10 cellular contexts compared by ENCODE assay signal in genomic region chr18:45589559-45590041, GRCh38. TPM values are rescaled to one million over a fixed set of nuclear protein-coding genes. Genes with fewer than 3 reads are reported as not detected.
A peak's percentile ranks its signal among the peaks of the same experiment; 100 is the strongest.
DNase-seq lines count a peak whose midpoint lies in the region; ATAC-seq and TF ChIP-seq lines count a peak whose summit lies in the region.
"Had no signal": no experiment of that assay in that cellular context is flagged by ENCODE, and none has a peak within 500 bp of the region (broad histone marks: within the 10 kb centered on the region; RNA-seq: fewer than 3 reads in every experiment).

No MANE protein-coding gene starts in this region.

- peak overlapping the region; percentile 36; the same call in 1 of the 2 replicates for H3K56ac ChIP-seq in IMR-90 (ENCODE audit: extremely low read depth, insufficient read depth, low read length)

- H2BK20ac ChIP-seq in IMR-90 (ENCODE audit: low read depth, low read length), result peak overlapping the region; percentile 47

- POLR2A ChIA-PET in IMR-90 (lab: Charles Lee; ENCODE audit: unreplicated experiment), result no interaction called here

- ATAC-seq in IMR-90 (ENCODE audit: low read depth) (peak; percentile 78), HG02623 (IDR thresholded peaks at IDR 0.05; ENCODE audit: unreplicated experiment) (no peak)

- H3K9me3 ChIP-seq in IMR-90 (ENCODE audit: control insufficient read depth, insufficient read depth, low read length), result no peaks in the 10 kb centered on the region
- no peaks in the 10 kb centered on the region for H3K9me3 ChIP-seq in endodermal cell (ENCODE audit: control insufficient read depth, low read length)
- no peaks in the 10 kb centered on the region for H3K9me3 ChIP-seq in muscle layer of colon (ENCODE audit: low read length)

- H3K9me3 Mint-ChIP-seq in endodermal cell, result no peaks in the 10 kb centered on the region

- H3K4me3 Mint-ChIP-seq in endodermal cell, result no peak overlapping the region

- TF ChIP-seq RAD21 in IMR-90 (IDR thresholded peaks at IDR 0.05; ENCODE audit: low read length), result no peak

- H3K27ac ChIP-seq in ACC112 (ENCODE audit: low read depth, low read length), result peak overlapping the region; percentile 24; the same call in 1 of the 2 replicates
- peak overlapping the region; percentile 73; the same call in 1 of the 2 replicates for H3K27ac ChIP-seq in IMR-90 (ENCODE audit: insufficient read depth, low read length)
- no peak overlapping the region for H3K27ac ChIP-seq in endodermal cell (ENCODE audit: low read depth, low read length)
- H3K27ac ChIP-seq in muscle layer of colon (ENCODE audit: low read depth, low read length), result peak overlapping the region; percentile 47
- H3K27ac ChIP-seq: C4-2B had no signal

- no peaks in the 10 kb centered on the region for H3K79me2 ChIP-seq in ACC112 (ENCODE audit: control insufficient read depth, insufficient read depth, low read length, unreplicated experiment)

- no peaks in the 10 kb centered on the region for H3K36me3 Mint-ChIP-seq in endodermal cell (ENCODE audit: low read depth)

- H2BK15ac ChIP-seq in IMR-90 (ENCODE audit: low read depth, low read length), result 0 out of 3 replicates have a peak overlapping the region, but pooled peaks have one; percentile 30

- H3K4me1 ChIP-seq in ACC112 (ENCODE audit: control insufficient read depth, insufficient read depth, low read length, unreplicated experiment), result peaks cover 24% of the 10 kb centered on the region
- H3K4me1 ChIP-seq in IMR-90 (ENCODE audit: control insufficient read depth, insufficient read depth, low read length), result peaks cover 20% of the 10 kb centered on the region; the same call in 1 of the 2 replicates
- H3K4me1 ChIP-seq in endodermal cell (ENCODE audit: control insufficient read depth, insufficient read depth, low read length), result no peaks in the 10 kb centered on the region
- H3K4me1 ChIP-seq in muscle layer of colon (ENCODE audit: insufficient read depth, low read length), result peaks cover 32% of the 10 kb centered on the region

- no peak overlapping the region; the same call in 1 of the 2 replicates for H2AK5ac ChIP-seq in IMR-90 (ENCODE audit: low read depth, low read length)

- H3K18ac ChIP-seq in IMR-90 (ENCODE audit: low read depth, low read length), result peak overlapping the region; percentile 44; the same call in 1 of the 2 replicates

- peak overlapping the region; percentile 3 for H3K14ac ChIP-seq in IMR-90 (replicated peaks; ENCODE audit: low read depth, low read length)

- H4K5ac ChIP-seq in IMR-90 (ENCODE audit: low read depth, low read length), result peak overlapping the region; percentile 9; the same call in 1 of the 2 replicates

- H2AFZ ChIP-seq in ACC112 (ENCODE audit: low read length, unreplicated experiment) (peak overlapping the region; percentile 61), IMR-90 (replicated peaks; ENCODE audit: low read length, poor library complexity) (peak overlapping the region; percentile 5)

- H3K4ac ChIP-seq in IMR-90 (ENCODE audit: low read depth, low read length), result peak overlapping the region; percentile 71

- TF ChIP-seq POLR2A in IMR-90 (IDR thresholded peaks at IDR 0.05; ENCODE audit: low read depth, low read length), result no peak

- H3K27me3 ChIP-seq in ACC112 (ENCODE audit: insufficient read depth, low read length), result 0 out of 2 replicates have a peak, but pooled peaks cover 5% of the 10 kb centered on the region
- peaks cover 7% of the 10 kb centered on the region; the same call in 1 of the 2 replicates for H3K27me3 ChIP-seq in IMR-90 (ENCODE audit: control insufficient read depth, insufficient read depth, low read length)
- H3K27me3 ChIP-seq in endodermal cell (ENCODE audit: control insufficient read depth, insufficient read depth, low read length, poor library complexity, severe bottlenecking), result no peaks in the 10 kb centered on the region
- no peaks in the 10 kb centered on the region for H3K27me3 ChIP-seq in muscle layer of colon (ENCODE audit: control insufficient read depth in 1 of 2, insufficient read depth in 2 of 2, low read length in 2 of 2)

- in situ Hi-C loops in IMR-90 (cut with MboI; ENCODE audit: low sequenced_read_pairs), result no loop called here

- CTCF ChIA-PET in IMR-90 (lab: Yijun Ruan, JAX), result interaction anchor here (1.3 kb wide), 1 partner anchor 14 kb away, joined by 3 read pairs; no protein-coding TSS in a partner anchor

- peak; percentile 91 for DNase-seq in IMR-90
- peak; percentile 64 for DNase-seq in endodermal cell
- no peak for DNase-seq in DMS79 (lab: John Stamatoyannopoulos, UW)
- DNase-seq in NCI-H226, result no peak
- DNase-seq in OCI-M2 (lab: John Stamatoyannopoulos, UW; ENCODE audit: unreplicated experiment), result no peak
- DNase-seq: mammary epithelial cell had no signal

- peak overlapping the region in 1 of 2 experiments; percentile 1; a peak in 1 of 4 replicates for H4K8ac ChIP-seq in IMR-90 (ENCODE audit: low read depth in 2 of 2, low read length in 2 of 2)

- peak overlapping the region; percentile 47 for H3K4me2 ChIP-seq in IMR-90 (ENCODE audit: low read depth, low read length)

- BruUV-seq in IMR-90 (replicated peaks; lab: Mats Ljungman, UMichigan), result no TSS peak

- no peak for TF ChIP-seq CTCF in IMR-90 (conservative IDR thresholded peaks at IDR 0.05; ENCODE audit: low read depth, low read length)
- no peak for TF ChIP-seq CTCF in endodermal cell (conservative IDR thresholded peaks at IDR 0.05)

- H3K4me1 Mint-ChIP-seq in endodermal cell, result peaks cover 13% of the 10 kb centered on the region

- peak overlapping the region; percentile 10; the same call in 1 of the 2 replicates for H3K9ac ChIP-seq in IMR-90 (ENCODE audit: low read depth, low read length)
- no peak overlapping the region for H3K9ac ChIP-seq in endodermal cell (ENCODE audit: extremely low read depth, low read length, poor library complexity, severe bottlenecking)
- H3K9ac ChIP-seq in muscle layer of colon (ENCODE audit: low read length), result no peak overlapping the region

- H3K23ac ChIP-seq in IMR-90 (ENCODE audit: low read depth, low read length), result peak overlapping the region; percentile 42; the same call in 1 of the 2 replicates

- peak overlapping the region; percentile 55 for H3K4me3 ChIP-seq in ACC112 (ENCODE audit: low read depth, low read length)
- no peak overlapping the region for H3K4me3 ChIP-seq in IMR-90 (ENCODE audit: insufficient read depth, low read depth, low read length)
- H3K4me3 ChIP-seq in endodermal cell (ENCODE audit: low read length), result no peak overlapping the region
- no peak overlapping the region for H3K4me3 ChIP-seq in muscle layer of colon (ENCODE audit: low read depth in 1 of 2, low read length in 2 of 2)

- no peak overlapping the region for H2AK9ac ChIP-seq in IMR-90 (replicated peaks; ENCODE audit: low read depth, low read length, poor library complexity)

- H4K91ac ChIP-seq in IMR-90 (ENCODE audit: insufficient read depth, low read depth, low read length), result peak overlapping the region; percentile 63; the same call in 1 of the 2 replicates

- WGBS in IMR-90 (ENCODE audit: extremely low coverage in 2 of 2, insufficient read length in 1 of 2), 2 experiments, result no CpG with 5 or more reads among the region's 8 CpGs
- WGBS in endodermal cell (ENCODE audit: insufficient coverage in 1 of 2, insufficient read length in 1 of 2), 2 experiments, result 42 to 46% methylated on average over 3 to 8 of the region's 8 CpGs

- no peak overlapping the region for H2BK5ac ChIP-seq in IMR-90 (ENCODE audit: low read depth, low read length, poor library complexity, severe bottlenecking)

- no peak overlapping the region for H3K27ac Mint-ChIP-seq in endodermal cell

- peak overlapping the region; percentile 61 for H2BK120ac ChIP-seq in IMR-90 (ENCODE audit: low read depth, low read length)

- H3K9me1 ChIP-seq in IMR-90 (ENCODE audit: insufficient read depth, low read length), result peaks cover 8% of the 10 kb centered on the region

- no peaks in the 10 kb centered on the region for H3K79me1 ChIP-seq in IMR-90 (ENCODE audit: low read depth in 1 of 2, low read length in 2 of 2)

- intact Hi-C loops in IMR-90 (cut with micrococcal nuclease), result no loop called here

- H3K36me3 ChIP-seq in ACC112 (ENCODE audit: insufficient read depth, low read length), result no peaks in the 10 kb centered on the region
- no peaks in the 10 kb centered on the region for H3K36me3 ChIP-seq in IMR-90 (ENCODE audit: control insufficient read depth, insufficient read depth, low read length)
- no peaks in the 10 kb centered on the region for H3K36me3 ChIP-seq in endodermal cell (ENCODE audit: control insufficient read depth, insufficient read depth, low read length)
- no peaks in the 10 kb centered on the region for H3K36me3 ChIP-seq in muscle layer of colon (ENCODE audit: insufficient read depth, low read length)

- H4K20me1 ChIP-seq in IMR-90 (ENCODE audit: insufficient read depth, low read length), result no peaks in the 10 kb centered on the region

- peaks cover under 1% of the 10 kb centered on the region for H3K27me3 Mint-ChIP-seq in endodermal cell (ENCODE audit: insufficient read depth)

- dilution Hi-C loops in IMR-90 (cut with HindIII; ENCODE audit: low sequenced_read_pairs, unreplicated experiment), result no loop called here

TF ChIP-seq in IMR-90, 13 proteins besides CTCF, POLR2A, EP300 and RAD21 (continues in another document):
- no peak for TF ChIP-seq BHLHE40 (IDR thresholded peaks at IDR 0.05; ENCODE audit: low read depth, low read length)
- TF ChIP-seq RFX5 (IDR thresholded peaks at IDR 0.05; ENCODE audit: low read depth, low read length), result no peak
- no peak for TF ChIP-seq CEBPB (IDR thresholded peaks at IDR 0.05; ENCODE audit: low read depth, low read length)
- TF ChIP-seq RCOR1 (IDR thresholded peaks at IDR 0.05; ENCODE audit: insufficient replicate concordance, low read length), result no peak
- no peak for TF ChIP-seq MAZ (IDR thresholded peaks at IDR 0.05; ENCODE audit: borderline replicate concordance, low read depth, low read length)
- no peak for TF ChIP-seq MXI1 (IDR thresholded peaks at IDR 0.05; ENCODE audit: borderline replicate concordance, low read depth, low read length)
- TF ChIP-seq NFE2L2 (IDR thresholded peaks at IDR 0.05; ENCODE audit: low read depth, low read length), result no peak
- TF ChIP-seq USF2 (IDR thresholded peaks at IDR 0.05; ENCODE audit: low read depth, low read length), result no peak
- TF ChIP-seq SMC3 (IDR thresholded peaks at IDR 0.05; ENCODE audit: low read depth, low read length), result no peak

RNA-seq across cellular contexts. Expression of gene SLC14A2, which starts 25.7 kb away (rescaled TPM):
- total RNA-seq in IMR-90 (2012; rRNA removed) (not detected in 2 replicates), endodermal cell (under 1 TPM in 1 of 2 donors, not detected in 1; 0.09 TPM)
- polyA plus RNA-seq in IMR-90 (2012; rRNA removed), result 0.03 TPM in 1 of 2 replicates, not detected in the other
- not detected in 2 replicates for polyA plus RNA-seq in IMR-90 (2012; cell fraction: cytosol; rRNA removed)
- not detected in 2 replicates for polyA plus RNA-seq in IMR-90 (2012; cell fraction: nucleus; rRNA removed; ENCODE audit: low replicate concordance)
- polyA plus RNA-seq in endodermal cell (2013, experiment 1 of 2), result 0.21 TPM
- 0.33 TPM for polyA plus RNA-seq in endodermal cell (2013, experiment 2 of 2)
- total RNA-seq: mammary epithelial cell had no signal

Comparison
In these comparisons a context has a peak if more than half of its experiments do, and no peak if none do; other contexts are left out.
1. DNase-seq: peak in IMR-90 (single experiment) and endodermal cell (single experiment); none in DMS79 (single experiment), NCI-H226 (single experiment) and OCI-M2 (single experiment).